Comparison of ENCODE assay signal across 29 cellular contexts in genomic region chr17:82807562-82807961, GRCh38. TPM values are rescaled to one million over a fixed set of nuclear protein-coding genes. Genes with fewer than 3 reads are reported as not detected.
DNase-seq lines count a peak whose midpoint lies in the region; ATAC-seq, FAIRE-seq and TF ChIP-seq lines count a peak whose summit lies in the region.
"Had no signal": no experiment of that assay in that cellular context is flagged by ENCODE, and none has a peak within 500 bp of the region (broad histone marks: within the 10 kb centered on the region; RNA-seq: fewer than 3 reads in every experiment).

No MANE protein-coding gene starts in this region.

- no peak overlapping the region for H3K14ac ChIP-seq in H9 (ENCODE audit: insufficient read depth, low read length)

- peak overlapping the region in 8 of 12 donors; percentile 44 to 79 (median 72) for H3K27ac ChIP-seq in heart left ventricle
- no peak overlapping the region for H3K27ac ChIP-seq in H9 (ENCODE audit: insufficient read length, low read depth, low read length)
- H3K27ac ChIP-seq in kidney (ENCODE audit: low read depth in 2 of 2, low read length in 2 of 2), result no peak overlapping the region
- H3K27ac ChIP-seq in effector memory CD4-positive, alpha-beta T cell (ENCODE audit: insufficient read depth, low read length, poor library complexity, severe bottlenecking), result no peak overlapping the region
- H3K27ac ChIP-seq in HepG2 (ENCODE audit: extremely low read length, insufficient read depth, low read length), result no peak overlapping the region
- H3K27ac ChIP-seq: A549; BLaER1 treated with 17β-estradiol and CSF1 and Interleukin-3, amounts not matched to agents 10 nM and 100 nM had no signal

- DNase-seq in heart left ventricle (peak in 2 of 5 donors; percentile 18 to 46), cardiac septum (ENCODE audit: low spot score) (no peak), H9 (no peak), kidney (peak; percentile 68), HepG2 (ENCODE audit: low spot score) (no peak)
- no peak for DNase-seq in stimulated activated naive B cell treated with anti-CD40 and anti-IgM and Interleukin-4, amounts not matched to agents 10 μg/mL and 1 μg/mL and 100 μg/mL, for 72 hours
- DNase-seq in effector memory CD4-positive, alpha-beta T cell, result no peak
- DNase-seq: AML-193; CD4-positive, alpha-beta memory T cell; COR-L47; HFFc6; KBM-7; NCI-H146; NCI-H1930; NCI-H2107; NCI-H446 treated with DMSO at 0.1 percent for 48 hours; NCI-H526; NCI-H82; NK-92 treated with Interleukin-12 subunit alpha and Interleukin-12 subunit beta, amount 100 ng/mL, for 24 hours; PC-3; SHP77 had no signal

- H3K79me2 ChIP-seq in H9 (ENCODE audit: insufficient read depth, low read length) (0 out of 2 replicates have a peak, but pooled peaks cover 1% of the 10 kb centered on the region), HepG2 (ENCODE audit: insufficient read depth, low read length) (no peaks in the 10 kb centered on the region)

- BruUV-seq in HepG2 (replicated peaks; lab: Mats Ljungman, UMichigan), result no TSS peak

- no peak overlapping the region for H3K23ac ChIP-seq in H9 (ENCODE audit: insufficient read length, low read depth, low read length)

- H3K56ac ChIP-seq in H9 (ENCODE audit: insufficient read length, low read depth, low read length), result no peak overlapping the region

- H3K36me3 ChIP-seq in heart left ventricle (peaks cover 0 to 50% (median 30%) of the 10 kb centered on the region in 9 donors), kidney (ENCODE audit: control insufficient read depth in 1 of 2, insufficient read depth in 2 of 2, low read length in 2 of 2) (peaks cover 0 to 11% of the 10 kb centered on the region in 2 donors), HepG2 (replicated peaks in 1 of 2; ENCODE audit: control insufficient read depth in 1 of 2, insufficient read depth in 2 of 2, low read length in 2 of 2) (peaks cover 29 to 47% of the 10 kb centered on the region in 2 experiments; a peak in 4 of 5 replicates)
- H3K36me3 ChIP-seq in effector memory CD4-positive, alpha-beta T cell (ENCODE audit: control insufficient read depth, insufficient read depth, low read length), result peaks cover 19% of the 10 kb centered on the region

- FAIRE-seq in kidney (lab: Jason Lieb, UNC) (no peak), HepG2 (lab: Jason Lieb, UNC) (no peak)
- FAIRE-seq: A549, G401.6 had no signal

- TF ChIP-seq EP300 in HepG2 (IDR thresholded peaks at IDR 0.05; ENCODE audit: low read depth in 2 of 2, low read length in 2 of 2) (no peak), HepG2 (CRISPR knock-in tag; IDR thresholded peaks at IDR 0.05; ENCODE audit: borderline replicate concordance) (no peak)

- TF ChIP-seq RAD21 in HepG2 (CRISPR knock-in tag; IDR thresholded peaks at IDR 0.05), result no peak

- no peak overlapping the region for H2BK20ac ChIP-seq in H9 (ENCODE audit: low read depth, low read length, poor library complexity, severe bottlenecking)

- H3K27me3 ChIP-seq in heart left ventricle (no peaks in the 10 kb centered on the region), H9 (ENCODE audit: insufficient read depth, low read length) (no peaks in the 10 kb centered on the region), HepG2 (ENCODE audit: control insufficient read depth in 1 of 2, insufficient read depth in 2 of 2, low read length in 2 of 2) (no peaks in the 10 kb centered on the region)
- no peaks in the 10 kb centered on the region for H3K27me3 ChIP-seq in effector memory CD4-positive, alpha-beta T cell (replicated peaks; ENCODE audit: control insufficient read depth, insufficient read depth, low read length, poor library complexity, severe bottlenecking)

- no peak overlapping the region for H3K4me3 ChIP-seq in heart left ventricle
- no peak overlapping the region for H3K4me3 ChIP-seq in kidney (ENCODE audit: low read length in 2 of 2)
- no peak overlapping the region for H3K4me3 ChIP-seq in effector memory CD4-positive, alpha-beta T cell (ENCODE audit: insufficient read depth, low read depth, low read length, poor library complexity, severe bottlenecking)
- H3K4me3 ChIP-seq in HepG2 (replicated peaks in 1 of 3; ENCODE audit: insufficient read depth in 1 of 3, low read depth in 2 of 3, low read length in 3 of 3), result no peak overlapping the region
- H3K4me3 ChIP-seq: A549; BLaER1 treated with 17β-estradiol and CSF1 and Interleukin-3, amounts not matched to agents 10 nM and 100 nM; GM23338; HAP-1 had no signal

- H3K4me3 Mint-ChIP-seq in H9, result no peak overlapping the region
- no peak overlapping the region for H3K4me3 Mint-ChIP-seq in stimulated activated naive B cell treated with anti-CD40 and anti-IgM and Interleukin-4, amounts not matched to agents 10 μg/mL and 1 μg/mL and 100 μg/mL, for 72 hours
- H3K4me3 Mint-ChIP-seq: CD4-positive, alpha-beta memory T cell; GM23338; HFFc6 had no signal

- H4K20me1 ChIP-seq in H9 (ENCODE audit: control insufficient read depth, insufficient read depth, insufficient read length), result no peaks in the 10 kb centered on the region
- no peaks in the 10 kb centered on the region for H4K20me1 ChIP-seq in HepG2 (ENCODE audit: insufficient read depth, low read length)

- POLR2A ChIA-PET in HepG2 (lab: Yijun Ruan, JAX), result no interaction called here

- H3K18ac ChIP-seq in H9 (ENCODE audit: insufficient read length, low read depth, low read length), result no peak overlapping the region

- TF ChIP-seq POLR2A in heart left ventricle (IDR thresholded peaks at IDR 0.05) (no peak), HepG2 (IDR thresholded peaks at IDR 0.05; ENCODE audit: insufficient read depth in 1 of 2, low read depth in 2 of 2, low read length in 2 of 2) (no peak)

- TF ChIP-seq CTCF in heart left ventricle (IDR thresholded peaks at IDR 0.05) (no peak), H9 (conservative IDR thresholded peaks at IDR 0.05) (no peak), kidney (IDR thresholded peaks at IDR 0.05; ENCODE audit: borderline replicate concordance, extremely low read depth, insufficient read depth) (no peak), HepG2 (CRISPR knock-in tag; IDR thresholded peaks at IDR 0.05) (no peak)

- H3K9me3 ChIP-seq in heart left ventricle (no peaks in the 10 kb centered on the region), H9 (ENCODE audit: control insufficient read depth, low read depth, low read length) (no peaks in the 10 kb centered on the region), kidney (ENCODE audit: control insufficient read depth in 1 of 2, low read length in 2 of 2) (no peaks in the 10 kb centered on the region), HepG2 (ENCODE audit: low read length) (no peaks in the 10 kb centered on the region)
- no peaks in the 10 kb centered on the region for H3K9me3 ChIP-seq in effector memory CD4-positive, alpha-beta T cell (ENCODE audit: control insufficient read depth, low read length)
- H3K9me3 ChIP-seq: A549; BLaER1 treated with 17β-estradiol and CSF1 and Interleukin-3, amounts not matched to agents 10 nM and 100 nM; HAP-1 had no signal

- H3T11ph ChIP-seq in H9 (ENCODE audit: low read length), result no peak overlapping the region

- H2BK120ac ChIP-seq in H9 (ENCODE audit: low read depth, low read length, poor library complexity, severe bottlenecking), result no peak overlapping the region

- 72 to 90% (median 76%) methylated on average over 17 to 21 of the region's 21 CpGs for WGBS in heart left ventricle, 4 donors
- no CpG with 5 or more reads among the region's 21 CpGs for WGBS in H9 (ENCODE audit: extremely low coverage, insufficient read length, low lambda C conversion rate)
- 96% methylated on average over 20 of the region's 21 CpGs for WGBS in HepG2 (ENCODE audit: low lambda C conversion rate)

- H3K9ac ChIP-seq in H9 (ENCODE audit: extremely low read depth, insufficient read length, low read length) (no peak overlapping the region), kidney (ENCODE audit: low read length in 2 of 2) (no peak overlapping the region), HepG2 (ENCODE audit: insufficient read depth, low read depth, low read length) (no peak overlapping the region)

- no peak overlapping the region for H2AK5ac ChIP-seq in H9 (ENCODE audit: insufficient read length, low read length)

- H3K23me2 ChIP-seq in H9 (ENCODE audit: insufficient read length, low read depth, low read length, poor library complexity, severe bottlenecking), result no peaks in the 10 kb centered on the region

- CTCF ChIA-PET in HepG2 (lab: Yijun Ruan, JAX; ENCODE audit: low intra/inter-chr PET ratio, low total read pairs), result no interaction called here

- H2AFZ ChIP-seq in H9 (ENCODE audit: low read length) (no peak overlapping the region), HepG2 (ENCODE audit: low read length) (no peak overlapping the region)
- H2AFZ ChIP-seq: GM23338 had no signal

- peaks cover 0 to 2% of the 10 kb centered on the region in 2 experiments; a peak in 2 of 5 replicates for H3K9me3 Mint-ChIP-seq in H9
- no peaks in the 10 kb centered on the region for H3K9me3 Mint-ChIP-seq in stimulated activated naive B cell treated with anti-CD40 and anti-IgM and Interleukin-4, amounts not matched to agents 10 μg/mL and 1 μg/mL and 100 μg/mL, for 72 hours
- H3K9me3 Mint-ChIP-seq: CD4-positive, alpha-beta memory T cell; HFFc6 had no signal

- no peaks in the 10 kb centered on the region for H3K79me1 ChIP-seq in H9 (ENCODE audit: insufficient read depth, low read depth, low read length, poor library complexity, severe bottlenecking)

- no peak overlapping the region for H4K8ac ChIP-seq in H9 (replicated peaks; ENCODE audit: insufficient read length, low read depth, low read length)

- intact Hi-C loops in heart left ventricle (cut with DNase I), result loop anchor here in 1 of 10 donors (10.0 kb wide), 1 partner anchor 67 kb away; no protein-coding TSS in a partner anchor
- intact Hi-C loops in cardiac septum (cut with DNase I), result no loop called here
- intact Hi-C loops in kidney (cut with DNase I), result loop anchor here (10.0 kb wide), 1 partner anchor 107 kb away; no protein-coding TSS in a partner anchor
- intact Hi-C loops in HepG2 (cut with micrococcal nuclease; ENCODE audit: unreplicated experiment), result no loop called here

- H3K36me3 Mint-ChIP-seq in H9 (ENCODE audit: insufficient read depth in 1 of 3, low read depth in 3 of 3), result peaks cover 12 to 58% (median 57%) of the 10 kb centered on the region in 3 experiments; a peak in 6 of 7 replicates
- H3K36me3 Mint-ChIP-seq in stimulated activated naive B cell treated with anti-CD40 and anti-IgM and Interleukin-4, amounts not matched to agents 10 μg/mL and 1 μg/mL and 100 μg/mL, for 72 hours, result peaks cover 40 to 58% of the 10 kb centered on the region in 2 donors

- no peak overlapping the region for H4K91ac ChIP-seq in H9 (ENCODE audit: insufficient read length, low read depth, low read length)

- H3K4me2 ChIP-seq in H9 (ENCODE audit: insufficient read depth, insufficient read length, low read length) (no peak overlapping the region), HepG2 (ENCODE audit: low read depth, low read length) (no peak overlapping the region)
- H3K4me2 ChIP-seq: A549; BLaER1 treated with 17β-estradiol and CSF1 and Interleukin-3, amounts not matched to agents 10 nM and 100 nM; GM23338 had no signal

- H3K4me1 Mint-ChIP-seq in H9, result peaks cover 4 to 8% of the 10 kb centered on the region in 2 experiments; a peak in 3 of 4 replicates
- peaks cover 6 to 9% of the 10 kb centered on the region in 2 donors for H3K4me1 Mint-ChIP-seq in stimulated activated naive B cell treated with anti-CD40 and anti-IgM and Interleukin-4, amounts not matched to agents 10 μg/mL and 1 μg/mL and 100 μg/mL, for 72 hours

- H3K27ac Mint-ChIP-seq in H9, result peak overlapping the region in 2 of 3 experiments; percentile 52 to 53; a peak in 1 of 7 replicates
- H3K27ac Mint-ChIP-seq in stimulated activated naive B cell treated with anti-CD40 and anti-IgM and Interleukin-4, amounts not matched to agents 10 μg/mL and 1 μg/mL and 100 μg/mL, for 72 hours, result peak overlapping the region; percentile 69
- H3K27ac Mint-ChIP-seq: GM23338, HFFc6 had no signal

- no peak overlapping the region for H2BK15ac ChIP-seq in H9 (ENCODE audit: low read depth, low read length)

- H3K4me1 ChIP-seq in heart left ventricle, result peaks cover 7 to 44% (median 30%) of the 10 kb centered on the region in 12 donors
- no peaks in the 10 kb centered on the region for H3K4me1 ChIP-seq in H9 (ENCODE audit: insufficient read depth, low read length)
- H3K4me1 ChIP-seq in kidney (ENCODE audit: control insufficient read depth in 1 of 2, insufficient read depth in 1 of 2, low read depth in 1 of 2, low read length in 2 of 2), result no peaks in the 10 kb centered on the region
- no peaks in the 10 kb centered on the region for H3K4me1 ChIP-seq in effector memory CD4-positive, alpha-beta T cell (ENCODE audit: control insufficient read depth, insufficient read depth, low read length, poor library complexity, severe bottlenecking)
- no peaks in the 10 kb centered on the region for H3K4me1 ChIP-seq in HepG2 (ENCODE audit: insufficient read depth, low read length)
- H3K4me1 ChIP-seq: A549, HAP-1 had no signal

- no peak overlapping the region for H2BK12ac ChIP-seq in H9 (ENCODE audit: insufficient read length, low read depth, low read length)

- no peak overlapping the region for H3K4ac ChIP-seq in H9 (ENCODE audit: low read depth, low read length)

- H3K27me3 Mint-ChIP-seq in H9 (ENCODE audit: low read depth), result no peaks in the 10 kb centered on the region
- H3K27me3 Mint-ChIP-seq in stimulated activated naive B cell treated with anti-CD40 and anti-IgM and Interleukin-4, amounts not matched to agents 10 μg/mL and 1 μg/mL and 100 μg/mL, for 72 hours, result no peaks in the 10 kb centered on the region
- H3K27me3 Mint-ChIP-seq: CD4-positive, alpha-beta memory T cell had no signal

- H2BK5ac ChIP-seq in H9 (ENCODE audit: insufficient read length, low read length), result no peak overlapping the region

- in situ Hi-C loops in HepG2 (cut with HindIII; ENCODE audit: extremely low pct_ligation_motif_present, low pct_unique_long_range_greater_than_20kb), result no loop called here

- H4K5ac ChIP-seq in H9 (ENCODE audit: insufficient read length, low read depth, low read length), result no peak overlapping the region

- ATAC-seq in heart left ventricle (no peak), HepG2 (no peak)
- ATAC-seq in stimulated activated naive B cell treated with anti-CD40 and anti-IgM and Interleukin-4, amounts not matched to agents 10 μg/mL and 1 μg/mL and 100 μg/mL, for 72 hours (replicated peaks), result no peak
- ATAC-seq: A549, GM23338, PC-3 had no signal

RNA-seq across cellular contexts. Expression of gene ZNF750, which starts 32.3 kb away (rescaled TPM):
- total RNA-seq in heart left ventricle, result under 1 TPM in 2 of 9 donors, not detected in 7; 0.31 to 0.38 TPM
- under 1 TPM; 0.08 to 0.17 TPM for polyA plus RNA-seq in heart left ventricle
- total RNA-seq in cardiac septum, result not detected
- 0.09 TPM in 1 of 2 replicates, not detected in the other for total RNA-seq in H9 (2021)
- 0.25 TPM for total RNA-seq in kidney
- 0.30 TPM for polyA plus RNA-seq in kidney (ENCODE audit: insufficient read depth, low read depth, low replicate concordance)
- total RNA-seq in HepG2 (2016; rRNA removed; fragmentation: Illumina TruSeq; extraction: Trizol), result not detected in 2 replicates
- not detected in 2 replicates for total RNA-seq in HepG2 (2016; cell fraction: cytosol; rRNA removed; fragmentation: Illumina TruSeq; extraction: Trizol; ENCODE audit: low read depth)
- total RNA-seq in HepG2 (2016; cell fraction: insoluble cytoplasmic fraction; rRNA removed; fragmentation: Illumina TruSeq; extraction: Trizol), result not detected in 2 replicates
- total RNA-seq in HepG2 (2016; cell fraction: membrane; rRNA removed; fragmentation: Illumina TruSeq; extraction: Trizol), result not detected in 2 replicates
- not detected in 2 replicates for total RNA-seq in HepG2 (2016; cell fraction: nucleus; rRNA removed; fragmentation: Illumina TruSeq; extraction: Trizol)
- polyA plus RNA-seq in HepG2 (2011; rRNA removed), result not detected in 2 replicates
- not detected in 2 replicates for polyA plus RNA-seq in HepG2 (2011; cell fraction: cytosol; rRNA removed)
- not detected in 2 replicates for polyA plus RNA-seq in HepG2 (2011; cell fraction: nucleus; rRNA removed)
- 0.03 and 0.05 TPM in 2 replicates for polyA plus RNA-seq in HepG2 (2012)
- polyA plus RNA-seq in HepG2 (2016; cell fraction: cytosol; fragmentation: Illumina TruSeq; extraction: Trizol; ENCODE audit: low read depth), result not detected in 2 replicates
- polyA plus RNA-seq in HepG2 (2016; cell fraction: insoluble cytoplasmic fraction; fragmentation: Illumina TruSeq; extraction: Trizol; ENCODE audit: low read depth), result not detected in 2 replicates
- not detected in 2 replicates for polyA plus RNA-seq in HepG2 (2016; cell fraction: membrane; fragmentation: Illumina TruSeq; extraction: Trizol; ENCODE audit: low read depth)
- not detected in 2 replicates for polyA plus RNA-seq in HepG2 (2016; cell fraction: nucleus; fragmentation: Illumina TruSeq; extraction: Trizol; ENCODE audit: insufficient read depth, low read depth)
- polyA minus RNA-seq in HepG2 (2011; rRNA and poly(A)+ RNA removed; ENCODE audit: low replicate concordance), result not detected in 2 replicates
- not detected in 2 replicates for polyA minus RNA-seq in HepG2 (2011; cell fraction: cytosol; rRNA and poly(A)+ RNA removed)
- polyA minus RNA-seq in HepG2 (2011; cell fraction: nucleus; rRNA and poly(A)+ RNA removed), result not detected in 2 replicates
- total RNA-seq: CD4-positive, alpha-beta memory T cell; HFFc6; HT1080; LHCN-M2; PC-3; RPMI7951 had no signal
- polyA plus RNA-seq: A549; CD4-positive, alpha-beta memory T cell had no signal

RNA-seq across cellular contexts. Expression of gene TBCD, which starts 55.7 kb away (rescaled TPM):
- total RNA-seq in heart left ventricle, result 10 to 100 TPM; 36.9 to 98.4 (median 54.9) TPM
- polyA plus RNA-seq in heart left ventricle, result 10 to 100 TPM; 60.9 to 81.6 TPM
- total RNA-seq in cardiac septum, result 67.3 TPM
- total RNA-seq in H9 (2021), result 123 and 129 TPM in 2 replicates
- total RNA-seq in kidney, result 72.8 TPM
- polyA plus RNA-seq in kidney (ENCODE audit: insufficient read depth, low read depth, low replicate concordance), result 78.7 TPM
- total RNA-seq in HepG2 (2016; rRNA removed; fragmentation: Illumina TruSeq; extraction: Trizol), result 33.9 and 49.6 TPM in 2 replicates
- total RNA-seq in HepG2 (2016; cell fraction: cytosol; rRNA removed; fragmentation: Illumina TruSeq; extraction: Trizol; ENCODE audit: low read depth), result 98.6 and 103 TPM in 2 replicates
- total RNA-seq in HepG2 (2016; cell fraction: insoluble cytoplasmic fraction; rRNA removed; fragmentation: Illumina TruSeq; extraction: Trizol), result 32.6 and 40.4 TPM in 2 replicates
- total RNA-seq in HepG2 (2016; cell fraction: membrane; rRNA removed; fragmentation: Illumina TruSeq; extraction: Trizol), result 28.6 and 30.6 TPM in 2 replicates
- total RNA-seq in HepG2 (2016; cell fraction: nucleus; rRNA removed; fragmentation: Illumina TruSeq; extraction: Trizol), result 44.9 and 51.2 TPM in 2 replicates
- 54.8 and 58.7 TPM in 2 replicates for polyA plus RNA-seq in HepG2 (2011; rRNA removed)
- polyA plus RNA-seq in HepG2 (2011; cell fraction: cytosol; rRNA removed), result 29.1 and 46.9 TPM in 2 replicates
- 327 and 449 TPM in 2 replicates for polyA plus RNA-seq in HepG2 (2011; cell fraction: nucleus; rRNA removed)
- 37.3 and 41.7 TPM in 2 replicates for polyA plus RNA-seq in HepG2 (2012)
- 3.7 and 4.9 TPM in 2 replicates for polyA plus RNA-seq in HepG2 (2016; cell fraction: cytosol; fragmentation: Illumina TruSeq; extraction: Trizol; ENCODE audit: low read depth)
- 39.7 and 51.2 TPM in 2 replicates for polyA plus RNA-seq in HepG2 (2016; cell fraction: insoluble cytoplasmic fraction; fragmentation: Illumina TruSeq; extraction: Trizol; ENCODE audit: low read depth)
- 5.6 and 6.8 TPM in 2 replicates for polyA plus RNA-seq in HepG2 (2016; cell fraction: membrane; fragmentation: Illumina TruSeq; extraction: Trizol; ENCODE audit: low read depth)
- polyA plus RNA-seq in HepG2 (2016; cell fraction: nucleus; fragmentation: Illumina TruSeq; extraction: Trizol; ENCODE audit: insufficient read depth, low read depth), result 140 and 151 TPM in 2 replicates
- 67.0 and 125 TPM in 2 replicates for polyA minus RNA-seq in HepG2 (2011; rRNA and poly(A)+ RNA removed; ENCODE audit: low replicate concordance)
- 38.0 and 45.2 TPM in 2 replicates for polyA minus RNA-seq in HepG2 (2011; cell fraction: cytosol; rRNA and poly(A)+ RNA removed)
- 51.1 and 51.6 TPM in 2 replicates for polyA minus RNA-seq in HepG2 (2011; cell fraction: nucleus; rRNA and poly(A)+ RNA removed)

Comparison
In these comparisons a context has a peak if more than half of its experiments do, and no peak if none do; other contexts are left out.
1. H3K27ac ChIP-seq: peak in heart left ventricle (8 of 12); none in H9 (single experiment), kidney (0 of 2), effector memory CD4-positive, alpha-beta T cell (single experiment) and HepG2 (single experiment).